Comparison of ENCODE assay signal across 8 cellular contexts in the genomic region with DNA sequence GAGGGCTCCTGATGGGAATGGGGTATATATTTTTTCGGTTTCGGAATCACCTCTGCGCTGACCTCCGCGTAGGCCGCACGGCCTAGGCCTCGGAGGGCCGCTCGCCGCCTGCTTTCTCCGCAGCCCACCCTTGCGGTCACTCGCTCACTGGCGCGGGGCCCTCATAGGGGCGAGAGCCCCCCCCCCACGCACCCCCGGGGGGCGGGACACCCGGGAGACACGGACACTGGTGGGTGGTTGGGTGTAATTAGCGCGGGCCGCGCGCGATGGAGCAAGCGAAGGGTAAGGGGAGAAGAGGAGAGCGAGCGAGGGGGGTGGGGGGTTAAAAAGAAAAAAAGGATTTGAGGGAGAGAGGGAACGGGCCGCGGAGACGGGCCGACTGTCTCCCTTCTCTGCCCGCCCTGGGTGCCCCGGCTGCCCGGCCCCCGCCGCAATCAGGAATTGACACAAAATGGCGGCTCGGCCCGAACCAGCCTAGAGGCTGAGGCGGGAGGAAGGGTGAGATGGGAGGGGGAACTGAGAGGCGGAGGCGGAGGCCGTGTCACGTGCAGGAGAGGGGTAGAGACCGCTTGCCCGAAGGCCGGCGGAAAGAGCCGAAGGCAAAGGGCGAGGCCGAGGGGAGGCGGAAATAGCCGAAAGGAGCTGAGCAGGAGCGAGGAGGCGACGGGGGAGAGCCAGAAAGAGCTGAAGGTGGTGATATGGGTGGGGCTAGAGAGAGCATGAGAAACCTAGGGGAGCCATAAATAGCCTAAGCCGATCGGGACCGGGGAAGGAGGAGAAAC.
DNase-seq lines count a peak whose midpoint lies in the region; ATAC-seq lines count a peak whose summit lies in the region.

No MANE protein-coding gene starts in this region.

- ATAC-seq in HG02588 (IDR thresholded peaks at IDR 0.05; ENCODE audit: unreplicated experiment) = peak; percentile 71

- peak overlapping the region; percentile 100 for H3K9ac ChIP-seq in SK-N-MC (ENCODE audit: insufficient read length)

- peak overlapping the region; percentile 98 for H3K4me3 Mint-ChIP-seq in activated naive CD4-positive, alpha-beta T cell treated with anti-CD3 and anti-CD28 coated beads, Interleukin-2, amount 50 U/mL, for 24 hours

- peak overlapping the region; percentile 99 for H3K4me3 ChIP-seq in GM08714 (ENCODE audit: low read length)
- peak overlapping the region; percentile 94 for H3K4me3 ChIP-seq in SK-N-MC

- no peaks in the 10 kb centered on the region for H3K9me3 ChIP-seq in SK-N-MC (ENCODE audit: low read depth, low read length)

- H3K27ac ChIP-seq in SK-N-MC = peak overlapping the region; percentile 99

- no peaks in the 10 kb centered on the region for H3K27me3 Mint-ChIP-seq in activated naive CD4-positive, alpha-beta T cell treated with anti-CD3 and anti-CD28 coated beads, Interleukin-2, amount 50 U/mL, for 24 hours

- peaks cover 37% of the 10 kb centered on the region for H3K4me1 Mint-ChIP-seq in activated naive CD4-positive, alpha-beta T cell treated with anti-CD3 and anti-CD28 coated beads, Interleukin-2, amount 50 U/mL, for 24 hours

- H3K27ac Mint-ChIP-seq in activated naive CD4-positive, alpha-beta T cell treated with anti-CD3 and anti-CD28 coated beads, Interleukin-2, amount 50 U/mL, for 24 hours = peak overlapping the region; percentile 100

- peak; percentile 98 for DNase-seq in NCI-H1048 (lab: John Stamatoyannopoulos, UW)
- DNase-seq in SK-N-MC (ENCODE audit: low read depth, low spot score) = peak; percentile 95
- DNase-seq in germinal center (ENCODE audit: low spot score) = peak; percentile 94
- peak; percentile 98 for DNase-seq in non-pigmented ciliary epithelial cell (ENCODE audit: low read depth)
- peak; percentile 99 for DNase-seq in superior temporal gyrus (ENCODE audit: extremely low spot score)

- peaks cover 12% of the 10 kb centered on the region for H3K36me3 Mint-ChIP-seq in activated naive CD4-positive, alpha-beta T cell treated with anti-CD3 and anti-CD28 coated beads, Interleukin-2, amount 50 U/mL, for 24 hours

- peaks cover 19% of the 10 kb centered on the region for H3K36me3 ChIP-seq in SK-N-MC (ENCODE audit: insufficient read depth, low read length)

- H3K9me3 Mint-ChIP-seq in activated naive CD4-positive, alpha-beta T cell treated with anti-CD3 and anti-CD28 coated beads, Interleukin-2, amount 50 U/mL, for 24 hours = no peaks in the 10 kb centered on the region

Comparison
In these comparisons a context has a peak if more than half of its experiments do, and no peak if none do; other contexts are left out.
1. Peak in every context shown above with its lines: DNase-seq, ATAC-seq, H3K4me3 ChIP-seq and H3K27ac ChIP-seq.